ENCODE assay signal across 1 cellular context in genomic region chr1:186330758-186331157, GRCh38.
TF ChIP-seq lines count a peak whose summit lies in the region.

No MANE protein-coding gene starts in this region.

TF ChIP-seq in K562, 482 proteins besides CTCF, POLR2A, EP300 and RAD21:
- TF ChIP-seq ZNF24 (IDR thresholded peaks at IDR 0.05) (peak; percentile 94), ZZZ3 (IDR thresholded peaks at IDR 0.05) (peak; percentile 72; the same call in 1 of the 2 replicates), RBM34 (IDR thresholded peaks at IDR 0.05; ENCODE audit: borderline replicate concordance, insufficient read depth, low read length) (no peak), HCFC1 (IDR thresholded peaks at IDR 0.05; ENCODE audit: low read depth, low read length) (no peak)
